In genomic region chr18:10526211-10526949, GRCh38 we compare ENCODE assay signal across 1 cellular context.
TF ChIP-seq lines count a peak whose summit lies in the region.

No MANE protein-coding gene starts in this region.

TF ChIP-seq in HepG2, 621 proteins besides CTCF, POLR2A, EP300 and RAD21 (continued from another document and continues in another):
- TF ChIP-seq ARID4A (CRISPR knock-in tag; IDR thresholded peaks at IDR 0.05; ENCODE audit: borderline replicate concordance) (peak; percentile 69), ZSCAN22 (CRISPR knock-in tag; IDR thresholded peaks at IDR 0.05) (no peak), FOXC1 (CRISPR knock-in tag; IDR thresholded peaks at IDR 0.05; ENCODE audit: borderline replicate concordance) (peak; percentile 9; the same call in 1 of the 2 replicates), MIER3 (CRISPR knock-in tag; IDR thresholded peaks at IDR 0.05; ENCODE audit: borderline replicate concordance) (no peak), HINFP (CRISPR knock-in tag; IDR thresholded peaks at IDR 0.05; ENCODE audit: low read depth) (no peak), HOMEZ (CRISPR knock-in tag; IDR thresholded peaks at IDR 0.05; ENCODE audit: low read depth) (no peak), SETDB1 (CRISPR knock-in tag; IDR thresholded peaks at IDR 0.05; ENCODE audit: borderline replicate concordance) (no peak), ZNF484 (CRISPR knock-in tag; IDR thresholded peaks at IDR 0.05; ENCODE audit: borderline replicate concordance, low read depth) (no peak), BATF2 (CRISPR knock-in tag; IDR thresholded peaks at IDR 0.05) (0 out of 2 replicates have a peak, but pooled peaks have one; percentile 9), ZBTB37 (CRISPR knock-in tag; IDR thresholded peaks at IDR 0.05) (no peak), XBP1 (CRISPR knock-in tag; IDR thresholded peaks at IDR 0.05) (no peak), ZNF644 (CRISPR knock-in tag; IDR thresholded peaks at IDR 0.05; ENCODE audit: low read depth) (no peak), PHF8 (CRISPR knock-in tag; IDR thresholded peaks at IDR 0.05) (peak; percentile 26; the same call in 1 of the 2 replicates), ZBTB40 (IDR thresholded peaks at IDR 0.05) (no peak), ZBTB40 (CRISPR knock-in tag; IDR thresholded peaks at IDR 0.05) (0 out of 2 replicates have a peak, but pooled peaks have one; percentile 11), ZNF687 (CRISPR knock-in tag; IDR thresholded peaks at IDR 0.05) (peak; percentile 46), JUNB (CRISPR knock-in tag; IDR thresholded peaks at IDR 0.05; ENCODE audit: borderline replicate concordance) (no peak), USF2 (IDR thresholded peaks at IDR 0.05; ENCODE audit: low read depth, low read length) (no peak), USF2 (CRISPR knock-in tag; IDR thresholded peaks at IDR 0.05; ENCODE audit: borderline replicate concordance) (no peak), ZNF362 (CRISPR knock-in tag; IDR thresholded peaks at IDR 0.05; ENCODE audit: borderline replicate concordance) (no peak), ZFP36L2 (CRISPR knock-in tag; IDR thresholded peaks at IDR 0.05) (no peak), DNMT1 (CRISPR knock-in tag; IDR thresholded peaks at IDR 0.05) (no peak)
